In the genomic region with DNA sequence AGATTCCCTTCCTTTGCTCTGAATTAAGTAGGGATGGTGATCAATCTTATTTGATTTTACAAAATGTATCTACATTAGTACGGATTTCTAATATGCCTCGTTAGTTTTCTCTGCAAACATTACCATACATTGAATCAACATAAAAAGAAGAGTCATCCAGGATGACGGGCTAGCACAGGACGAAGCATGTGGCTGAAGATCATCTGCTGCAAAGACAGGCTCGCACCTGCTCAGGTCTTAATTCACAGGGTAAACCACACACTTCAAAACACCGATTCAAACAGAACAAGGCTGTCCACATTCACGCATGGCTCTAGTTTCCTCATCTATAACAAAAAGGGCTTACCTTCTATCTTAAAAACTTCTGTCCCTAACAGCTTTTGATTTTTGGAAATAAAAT, we compare ENCODE assay signal across 21 cellular contexts.
DNase-seq lines count a peak whose midpoint lies in the region; ATAC-seq and TF ChIP-seq lines count a peak whose summit lies in the region.
"Had no signal": no experiment of that assay in that cellular context is flagged by ENCODE, and none has a peak within 500 bp of the region (broad histone marks: within the 10 kb centered on the region; RNA-seq: fewer than 3 reads in every experiment).

No MANE protein-coding gene starts in this region.

- peak overlapping the region; percentile 50 for H3K27ac ChIP-seq in mammary epithelial cell (ENCODE audit: insufficient read depth, low read depth, low read length)
- no peak overlapping the region for H3K27ac ChIP-seq in caudate nucleus (ENCODE audit: low read depth, low read length)
- H3K27ac ChIP-seq in gastrocnemius medialis = no peak overlapping the region
- H3K27ac ChIP-seq: 22Rv1, right lobe of liver had no signal

- CTCF ChIA-PET in mammary epithelial cell (lab: Charles Lee; ENCODE audit: low non-redundant PET) = no interaction called here

- TF ChIP-seq POLR2A in gastrocnemius medialis (IDR thresholded peaks at IDR 0.05) = no peak

- dilution Hi-C loops in mammary epithelial cell (cut with HindIII; ENCODE audit: low sequenced_read_pairs) = no loop called here

- no peak for ATAC-seq in GM19351 (IDR thresholded peaks at IDR 0.05; ENCODE audit: unreplicated experiment)
- no peak for ATAC-seq in gastrocnemius medialis
- ATAC-seq: CD8-positive, alpha-beta T cell; right lobe of liver; stimulated activated memory B cell treated with anti-CD40 and anti-IgM and Interleukin-4, amounts not matched to agents 10 μg/mL and 1 μg/mL and 100 μg/mL, for 72 hours had no signal

- H3K4me1 ChIP-seq in mammary epithelial cell (ENCODE audit: insufficient read depth, low read length) (peaks cover 15% of the 10 kb centered on the region), gastrocnemius medialis (peaks cover 8 to 13% of the 10 kb centered on the region in 2 donors)
- H3K4me1 ChIP-seq: HAP-1, right lobe of liver had no signal

- intact Hi-C loops in mammary epithelial cell (cut with micrococcal nuclease) (no loop called here), gastrocnemius medialis (cut with DNase I; ENCODE audit: low total_unique reads) (no loop called here)

- H3K4me3 ChIP-seq in mammary epithelial cell (replicated peaks in 1 of 3; ENCODE audit: insufficient read depth in 1 of 3, low read depth in 2 of 3, low read length in 3 of 3) = no peak overlapping the region
- no peak overlapping the region for H3K4me3 ChIP-seq in gastrocnemius medialis
- H3K4me3 ChIP-seq: HAP-1, lung, right lobe of liver had no signal

- H3K79me2 ChIP-seq in mammary epithelial cell (ENCODE audit: insufficient read depth, low read length) = peaks cover 19% of the 10 kb centered on the region

- DNase-seq in NCI-H2196 (lab: John Stamatoyannopoulos, UW; ENCODE audit: unreplicated experiment) (peak; percentile 18), NCI-H2196 treated with DMSO at 0.1 percent for 48 hours (lab: John Stamatoyannopoulos, UW; ENCODE audit: unreplicated experiment) (no peak), NCI-H2171 treated with DMSO at 0.1 percent for 48 hours (lab: John Stamatoyannopoulos, UW) (peak; percentile 66), mammary epithelial cell (peak; percentile 55), caudate nucleus (lab: John Stamatoyannopoulos, UW) (no peak), gastrocnemius medialis (no peak)
- no peak for DNase-seq in activated T-cell treated with anti-CD3 and anti-CD28 coated beads, Interleukin-2, amount 50 U/mL, for 48 hours
- DNase-seq: activated CD4-positive, alpha-beta T cell treated with anti-CD3 and anti-CD28 coated beads for 48 hours; CD8-positive, alpha-beta T cell; dermis blood vessel endothelial cell; GF-D8; KG1; NCI-H524 treated with DMSO at 0.1 percent for 48 hours; right lobe of liver; stimulated activated CD4-positive, alpha-beta T cell treated with anti-CD3 and anti-CD28 coated beads, Interleukin-4, amount 100 ng/mL, for 24 hours; T-helper 2 cell had no signal

- no peaks in the 10 kb centered on the region for H3K36me3 ChIP-seq in mammary epithelial cell (ENCODE audit: insufficient read depth, low read length)
- H3K36me3 ChIP-seq in gastrocnemius medialis = no peaks in the 10 kb centered on the region
- H3K36me3 ChIP-seq: HAP-1, right lobe of liver had no signal

- peak overlapping the region; percentile 24 for H3K9ac ChIP-seq in mammary epithelial cell (ENCODE audit: insufficient read depth, low read length)

- H2AFZ ChIP-seq in mammary epithelial cell (ENCODE audit: low read depth, low read length) = no peak overlapping the region

- no peak for TF ChIP-seq CTCF in mammary epithelial cell (conservative IDR thresholded peaks at IDR 0.05 in 1 of 2, IDR thresholded peaks at IDR 0.05 in 1 of 2; ENCODE audit: extremely low read depth in 1 of 2, insufficient read depth in 1 of 2, low read depth in 1 of 2, low read length in 2 of 2)
- no peak for TF ChIP-seq CTCF in gastrocnemius medialis (IDR thresholded peaks at IDR 0.05 in 4 of 5, conservative IDR thresholded peaks at IDR 0.05 in 1 of 5)

- H3K4me2 ChIP-seq in mammary epithelial cell (ENCODE audit: insufficient read depth, low read depth, low read length) = peak overlapping the region; percentile 29

- BruUV-seq in mammary epithelial cell (replicated peaks; lab: Mats Ljungman, UMichigan) = no TSS peak

- H3K27me3 ChIP-seq in mammary epithelial cell (ENCODE audit: insufficient read depth, low read length) = no peaks in the 10 kb centered on the region
- no peaks in the 10 kb centered on the region for H3K27me3 ChIP-seq in gastrocnemius medialis
- H3K27me3 ChIP-seq: right lobe of liver had no signal

- no peaks in the 10 kb centered on the region for H3K9me3 ChIP-seq in mammary epithelial cell (replicated peaks; ENCODE audit: insufficient read depth, low read length)
- no peaks in the 10 kb centered on the region for H3K9me3 ChIP-seq in gastrocnemius medialis
- H3K9me3 ChIP-seq: HAP-1, right lobe of liver had no signal

- WGBS in mammary epithelial cell (ENCODE audit: low coverage, missing lambda C conversion rate) = 54% methylated on average over 7 of the region's 7 CpGs

- in situ Hi-C loops in mammary epithelial cell (cut with MboI; ENCODE audit: low sequenced_read_pairs in 2 of 2) (no loop called here), gastrocnemius medialis (cut with MboI; ENCODE audit: low sequenced_read_pairs in 4 of 4) (no loop called here)

- no peaks in the 10 kb centered on the region for H4K20me1 ChIP-seq in mammary epithelial cell (ENCODE audit: insufficient read depth, low read length)

Comparison
In these comparisons a context has a peak if more than half of its experiments do, and no peak if none do; other contexts are left out.
1. DNase-seq: peak in NCI-H2196 (single experiment), NCI-H2171 treated with DMSO at 0.1 percent for 48 hours (single experiment) and mammary epithelial cell (single experiment); none in NCI-H2196 treated with DMSO at 0.1 percent for 48 hours (single experiment), caudate nucleus (0 of 61), activated T-cell treated with anti-CD3 and anti-CD28 coated beads, Interleukin-2, amount 50 U/mL, for 48 hours (0 of 2) and gastrocnemius medialis (0 of 2).